11 cellular contexts compared by ENCODE assay signal in genomic region chr16:23027386-23027785, GRCh38.
"Had no signal": no experiment of that assay in that cellular context is flagged by ENCODE, and none has a peak within 500 bp of the region (broad histone marks: within the 10 kb centered on the region; RNA-seq: fewer than 3 reads in every experiment).

No MANE protein-coding gene starts in this region.

- FAIRE-seq: endothelial cell of umbilical vein had no signal

- H3K4me2 ChIP-seq: hepatocyte had no signal

- H3K27me3 ChIP-seq: hepatocyte, upper lobe of left lung, uterus had no signal

- H3K4me3 ChIP-seq: hepatocyte, prostate gland, tibial artery, upper lobe of left lung, uterus had no signal

- H3K27ac ChIP-seq: foreskin keratinocyte, hepatocyte, parathyroid adenoma, prostate gland, tibial artery, upper lobe of left lung, uterus had no signal

- H3K79me2 ChIP-seq: hepatocyte, parathyroid adenoma had no signal

- H2AFZ ChIP-seq: hepatocyte, parathyroid adenoma had no signal

- H3K4me1 ChIP-seq: foreskin keratinocyte, parathyroid adenoma, prostate gland, tibial artery, upper lobe of left lung, uterus had no signal

- H3K9me3 ChIP-seq: prostate gland, tibial artery, upper lobe of left lung, uterus had no signal

- DNase-seq: effector CD4-positive, alpha-beta T cell; naive B cell; stimulated activated CD4-positive, alpha-beta T cell treated with anti-CD3 and anti-CD28 coated beads, Interleukin-4, amount 100 ng/mL, for 24 hours; tibial artery; upper lobe of left lung; uterus had no signal

- H3K36me3 ChIP-seq: prostate gland, tibial artery, upper lobe of left lung, uterus had no signal

- H3K9ac ChIP-seq: parathyroid adenoma had no signal
